ENCODE assay signal across 9 cellular contexts in the genomic region with DNA sequence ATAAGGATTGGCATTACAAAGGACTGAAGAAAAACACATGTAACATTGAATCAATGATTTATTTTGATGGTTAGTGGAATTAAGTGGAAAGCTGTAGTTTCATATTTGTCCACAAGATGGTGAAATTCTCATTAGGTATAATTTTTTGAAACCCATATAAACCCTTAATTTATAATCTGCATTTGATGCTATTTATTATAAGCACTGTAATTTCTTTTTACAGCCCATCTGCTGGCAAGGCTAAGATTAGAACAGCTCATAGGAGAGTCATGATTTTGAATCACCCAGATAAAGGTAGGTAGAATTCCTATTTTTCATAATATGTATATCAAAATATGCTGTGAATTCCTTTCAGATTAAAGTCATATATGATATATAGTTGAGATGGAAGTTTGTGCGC.
DNase-seq lines count a peak whose midpoint lies in the region; ATAC-seq, FAIRE-seq and TF ChIP-seq lines count a peak whose summit lies in the region.
"Had no signal": no experiment of that assay in that cellular context is flagged by ENCODE, and none has a peak within 500 bp of the region (broad histone marks: within the 10 kb centered on the region; RNA-seq: fewer than 3 reads in every experiment).

No MANE protein-coding gene starts in this region.

- no peak overlapping the region for H2AFZ ChIP-seq in KMS-11 (ENCODE audit: low read depth)
- H2AFZ ChIP-seq in HepG2 (ENCODE audit: low read length) = no peak overlapping the region

- peaks cover 22% of the 10 kb centered on the region for H3K36me3 Mint-ChIP-seq in activated CD8-positive, alpha-beta memory T cell treated with anti-CD3 and anti-CD28 coated beads, Interleukin-2, amount 10 ng/mL, durations not matched to agents 7 days and 5 days
- H3K36me3 Mint-ChIP-seq in T-helper 2 cell treated with Interferon-gamma antibody and Interleukin-4, amounts not matched to agents 5 μg/mL and 100 μg/mL, for 36 hours (ENCODE audit: low read depth) = peaks cover 25% of the 10 kb centered on the region

- CTCF ChIA-PET in HepG2 (lab: Yijun Ruan, JAX; ENCODE audit: low intra/inter-chr PET ratio, low total read pairs) = interaction anchor here (0.8 to 1.1 kb wide), 2 partner anchors 115 to 719 kb away, joined by 3 read pairs; no protein-coding TSS in a partner anchor
- CTCF ChIA-PET in activated CD8-positive, alpha-beta memory T cell treated with anti-CD3 and anti-CD28 coated beads, Interleukin-2, amount 10 ng/mL, durations not matched to agents 7 days and 5 days (lab: Charles Lee) = interaction anchor here (0.9 to 3.6 kb wide), 7 partner anchors 9 to 794 kb away, joined by 3 to 22 read pairs (median 4); partner anchors contain the start of genes CCDC122 and LACC1

- H3K36me3 ChIP-seq in KMS-11 (ENCODE audit: insufficient read depth) (no peaks in the 10 kb centered on the region), HepG2 (replicated peaks in 1 of 2; ENCODE audit: control insufficient read depth in 1 of 2, insufficient read depth in 2 of 2, low read length in 2 of 2) (peaks cover 4 to 7% of the 10 kb centered on the region in 2 experiments; a peak in 3 of 5 replicates)

- ATAC-seq in HepG2 (no peak), HG02623 (IDR thresholded peaks at IDR 0.05; ENCODE audit: unreplicated experiment) (no peak)
- ATAC-seq in activated CD8-positive, alpha-beta memory T cell treated with anti-CD3 and anti-CD28 coated beads, Interleukin-2, amount 10 ng/mL, durations not matched to agents 7 days and 5 days = no peak

- H3K27ac ChIP-seq in KMS-11 = no peak overlapping the region
- H3K27ac ChIP-seq in HepG2 (ENCODE audit: extremely low read length, insufficient read depth, low read length) = no peak overlapping the region

- no peaks in the 10 kb centered on the region for H3K9me3 ChIP-seq in HepG2 (ENCODE audit: low read length)

- BruUV-seq in HepG2 (replicated peaks; lab: Mats Ljungman, UMichigan) = no TSS peak

- no peaks in the 10 kb centered on the region for H3K79me2 ChIP-seq in KMS-11 (ENCODE audit: insufficient read depth, low read depth)
- H3K79me2 ChIP-seq in HepG2 (ENCODE audit: insufficient read depth, low read length) = no peaks in the 10 kb centered on the region

- FAIRE-seq in HepG2 (lab: Jason Lieb, UNC) = peak; percentile 21
- FAIRE-seq: keratinocyte had no signal

- DNase-seq in COR-L47 (lab: John Stamatoyannopoulos, UW) (peak; percentile 12), amniotic epithelial cell (ENCODE audit: low read depth) (peak; percentile 58), HepG2 (ENCODE audit: low spot score) (no peak), ureter (ENCODE audit: low spot score) (no peak)
- no peak for DNase-seq in activated CD8-positive, alpha-beta memory T cell treated with anti-CD3 and anti-CD28 coated beads, Interleukin-2, amount 10 ng/mL, durations not matched to agents 7 days and 5 days
- DNase-seq in T-helper 2 cell treated with Interferon-gamma antibody and Interleukin-4, amounts not matched to agents 5 μg/mL and 100 μg/mL, for 36 hours (ENCODE audit: low spot score) = no peak

- no peak for TF ChIP-seq POLR2A in HepG2 (IDR thresholded peaks at IDR 0.05; ENCODE audit: insufficient read depth in 1 of 2, low read depth in 2 of 2, low read length in 2 of 2)

- POLR2A ChIA-PET in HepG2 (lab: Yijun Ruan, JAX) = no interaction called here

- TF ChIP-seq EP300 in HepG2 (IDR thresholded peaks at IDR 0.05; ENCODE audit: low read depth in 2 of 2, low read length in 2 of 2) (no peak), HepG2 (CRISPR knock-in tag; IDR thresholded peaks at IDR 0.05; ENCODE audit: borderline replicate concordance) (no peak)

- WGBS in HepG2 (ENCODE audit: low lambda C conversion rate) = 96% methylated on average over 1 of the region's 1 CpG

- no peak overlapping the region for H3K4me3 Mint-ChIP-seq in activated CD8-positive, alpha-beta memory T cell treated with anti-CD3 and anti-CD28 coated beads, Interleukin-2, amount 10 ng/mL, durations not matched to agents 7 days and 5 days
- H3K4me3 Mint-ChIP-seq in T-helper 2 cell treated with Interferon-gamma antibody and Interleukin-4, amounts not matched to agents 5 μg/mL and 100 μg/mL, for 36 hours = no peak overlapping the region

- no peak overlapping the region for H3K4me2 ChIP-seq in KMS-11
- H3K4me2 ChIP-seq in HepG2 (ENCODE audit: low read depth, low read length) = no peak overlapping the region

- H3K4me1 Mint-ChIP-seq in activated CD8-positive, alpha-beta memory T cell treated with anti-CD3 and anti-CD28 coated beads, Interleukin-2, amount 10 ng/mL, durations not matched to agents 7 days and 5 days = peaks cover 16% of the 10 kb centered on the region
- peaks cover 10% of the 10 kb centered on the region for H3K4me1 Mint-ChIP-seq in T-helper 2 cell treated with Interferon-gamma antibody and Interleukin-4, amounts not matched to agents 5 μg/mL and 100 μg/mL, for 36 hours (ENCODE audit: low read depth)

- intact Hi-C loops in HepG2 (cut with micrococcal nuclease; ENCODE audit: unreplicated experiment) = no loop called here

- no peaks in the 10 kb centered on the region for H3K27me3 Mint-ChIP-seq in activated CD8-positive, alpha-beta memory T cell treated with anti-CD3 and anti-CD28 coated beads, Interleukin-2, amount 10 ng/mL, durations not matched to agents 7 days and 5 days
- H3K27me3 Mint-ChIP-seq in T-helper 2 cell treated with Interferon-gamma antibody and Interleukin-4, amounts not matched to agents 5 μg/mL and 100 μg/mL, for 36 hours (ENCODE audit: low read depth) = no peaks in the 10 kb centered on the region

- H3K27me3 ChIP-seq in KMS-11 (ENCODE audit: insufficient read depth, low read depth) (no peaks in the 10 kb centered on the region), HepG2 (ENCODE audit: control insufficient read depth in 1 of 2, insufficient read depth in 2 of 2, low read length in 2 of 2) (no peaks in the 10 kb centered on the region)

- H3K4me1 ChIP-seq in KMS-11 (ENCODE audit: low read depth, poor library complexity, severe bottlenecking) (no peaks in the 10 kb centered on the region), HepG2 (ENCODE audit: insufficient read depth, low read length) (no peaks in the 10 kb centered on the region)

- TF ChIP-seq CTCF in KMS-11 (conservative IDR thresholded peaks at IDR 0.05; ENCODE audit: low read depth, low read length) (peak; percentile 73), HepG2 (CRISPR knock-in tag; IDR thresholded peaks at IDR 0.05) (no peak)

- in situ Hi-C loops in HepG2 (cut with HindIII; ENCODE audit: extremely low pct_ligation_motif_present, low pct_unique_long_range_greater_than_20kb) = no loop called here

- H4K20me1 ChIP-seq in KMS-11 (ENCODE audit: insufficient read depth) = no peaks in the 10 kb centered on the region
- H4K20me1 ChIP-seq in HepG2 (ENCODE audit: insufficient read depth, low read length) = no peaks in the 10 kb centered on the region

- H3K27ac Mint-ChIP-seq in activated CD8-positive, alpha-beta memory T cell treated with anti-CD3 and anti-CD28 coated beads, Interleukin-2, amount 10 ng/mL, durations not matched to agents 7 days and 5 days = no peak overlapping the region
- no peak overlapping the region for H3K27ac Mint-ChIP-seq in T-helper 2 cell treated with Interferon-gamma antibody and Interleukin-4, amounts not matched to agents 5 μg/mL and 100 μg/mL, for 36 hours

- no peak for TF ChIP-seq RAD21 in HepG2 (CRISPR knock-in tag; IDR thresholded peaks at IDR 0.05)

- H3K9me3 Mint-ChIP-seq in activated CD8-positive, alpha-beta memory T cell treated with anti-CD3 and anti-CD28 coated beads, Interleukin-2, amount 10 ng/mL, durations not matched to agents 7 days and 5 days (ENCODE audit: low read depth) = no peaks in the 10 kb centered on the region
- peaks cover 5% of the 10 kb centered on the region for H3K9me3 Mint-ChIP-seq in T-helper 2 cell treated with Interferon-gamma antibody and Interleukin-4, amounts not matched to agents 5 μg/mL and 100 μg/mL, for 36 hours

- H3K4me3 ChIP-seq in KMS-11 (IDR thresholded peaks at IDR 0.05; ENCODE audit: insufficient read depth, low read depth, low read length) = no peak overlapping the region
- no peak overlapping the region for H3K4me3 ChIP-seq in HepG2 (replicated peaks in 1 of 3; ENCODE audit: insufficient read depth in 1 of 3, low read depth in 2 of 3, low read length in 3 of 3)

- H3K9ac ChIP-seq in KMS-11 (no peak overlapping the region), HepG2 (ENCODE audit: insufficient read depth, low read depth, low read length) (no peak overlapping the region)

TF ChIP-seq in HepG2, 621 proteins besides CTCF, POLR2A, EP300 and RAD21:
- TF ChIP-seq STAG1 (CRISPR knock-in tag; IDR thresholded peaks at IDR 0.05) (0 out of 2 replicates have a peak, but pooled peaks have one; percentile 12), ZZZ3 (CRISPR knock-in tag; IDR thresholded peaks at IDR 0.05; ENCODE audit: borderline replicate concordance) (no peak)

Comparison
In these comparisons a context has a peak if more than half of its experiments do, and no peak if none do; other contexts are left out.
1. DNase-seq: peak in COR-L47 (single experiment) and amniotic epithelial cell (single experiment); none in HepG2 (single experiment), activated CD8-positive, alpha-beta memory T cell treated with anti-CD3 and anti-CD28 coated beads, Interleukin-2, amount 10 ng/mL, durations not matched to agents 7 days and 5 days (single experiment), T-helper 2 cell treated with Interferon-gamma antibody and Interleukin-4, amounts not matched to agents 5 μg/mL and 100 μg/mL, for 36 hours (single experiment) and ureter (single experiment).